ENCODE assay signal across 1 cellular context in the genomic region with DNA sequence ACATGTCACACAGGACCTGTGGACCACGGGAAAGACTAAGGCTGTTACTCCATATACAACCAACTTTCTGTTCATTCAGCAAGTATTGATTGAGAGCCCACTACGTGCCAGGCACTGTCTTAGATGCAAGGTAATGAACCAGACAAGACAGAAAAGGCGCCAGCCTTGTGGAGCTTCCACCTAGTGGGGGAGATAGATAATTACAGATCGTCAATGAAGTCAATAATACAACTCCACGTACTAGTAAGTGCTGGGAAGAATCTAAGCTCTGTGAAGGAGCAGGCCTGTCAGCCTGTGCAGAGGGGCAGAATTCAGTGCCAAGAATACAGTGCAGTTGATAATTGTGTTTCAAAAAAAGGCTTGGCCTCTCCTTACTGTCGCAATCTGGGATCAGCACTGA.
TF ChIP-seq lines count a peak whose summit lies in the region.

No MANE protein-coding gene starts in this region.

TF ChIP-seq in H1, 55 proteins besides CTCF, POLR2A, EP300 and RAD21 (continued from another document):
- no peak for TF ChIP-seq PHF8 (conservative IDR thresholded peaks at IDR 0.05; ENCODE audit: low read depth, low read length)
- no peak for TF ChIP-seq ASH2L (IDR thresholded peaks at IDR 0.05; ENCODE audit: low read length)
- TF ChIP-seq BACH1 (IDR thresholded peaks at IDR 0.05; ENCODE audit: low read length), result no peak
- TF ChIP-seq, protein P1, sequence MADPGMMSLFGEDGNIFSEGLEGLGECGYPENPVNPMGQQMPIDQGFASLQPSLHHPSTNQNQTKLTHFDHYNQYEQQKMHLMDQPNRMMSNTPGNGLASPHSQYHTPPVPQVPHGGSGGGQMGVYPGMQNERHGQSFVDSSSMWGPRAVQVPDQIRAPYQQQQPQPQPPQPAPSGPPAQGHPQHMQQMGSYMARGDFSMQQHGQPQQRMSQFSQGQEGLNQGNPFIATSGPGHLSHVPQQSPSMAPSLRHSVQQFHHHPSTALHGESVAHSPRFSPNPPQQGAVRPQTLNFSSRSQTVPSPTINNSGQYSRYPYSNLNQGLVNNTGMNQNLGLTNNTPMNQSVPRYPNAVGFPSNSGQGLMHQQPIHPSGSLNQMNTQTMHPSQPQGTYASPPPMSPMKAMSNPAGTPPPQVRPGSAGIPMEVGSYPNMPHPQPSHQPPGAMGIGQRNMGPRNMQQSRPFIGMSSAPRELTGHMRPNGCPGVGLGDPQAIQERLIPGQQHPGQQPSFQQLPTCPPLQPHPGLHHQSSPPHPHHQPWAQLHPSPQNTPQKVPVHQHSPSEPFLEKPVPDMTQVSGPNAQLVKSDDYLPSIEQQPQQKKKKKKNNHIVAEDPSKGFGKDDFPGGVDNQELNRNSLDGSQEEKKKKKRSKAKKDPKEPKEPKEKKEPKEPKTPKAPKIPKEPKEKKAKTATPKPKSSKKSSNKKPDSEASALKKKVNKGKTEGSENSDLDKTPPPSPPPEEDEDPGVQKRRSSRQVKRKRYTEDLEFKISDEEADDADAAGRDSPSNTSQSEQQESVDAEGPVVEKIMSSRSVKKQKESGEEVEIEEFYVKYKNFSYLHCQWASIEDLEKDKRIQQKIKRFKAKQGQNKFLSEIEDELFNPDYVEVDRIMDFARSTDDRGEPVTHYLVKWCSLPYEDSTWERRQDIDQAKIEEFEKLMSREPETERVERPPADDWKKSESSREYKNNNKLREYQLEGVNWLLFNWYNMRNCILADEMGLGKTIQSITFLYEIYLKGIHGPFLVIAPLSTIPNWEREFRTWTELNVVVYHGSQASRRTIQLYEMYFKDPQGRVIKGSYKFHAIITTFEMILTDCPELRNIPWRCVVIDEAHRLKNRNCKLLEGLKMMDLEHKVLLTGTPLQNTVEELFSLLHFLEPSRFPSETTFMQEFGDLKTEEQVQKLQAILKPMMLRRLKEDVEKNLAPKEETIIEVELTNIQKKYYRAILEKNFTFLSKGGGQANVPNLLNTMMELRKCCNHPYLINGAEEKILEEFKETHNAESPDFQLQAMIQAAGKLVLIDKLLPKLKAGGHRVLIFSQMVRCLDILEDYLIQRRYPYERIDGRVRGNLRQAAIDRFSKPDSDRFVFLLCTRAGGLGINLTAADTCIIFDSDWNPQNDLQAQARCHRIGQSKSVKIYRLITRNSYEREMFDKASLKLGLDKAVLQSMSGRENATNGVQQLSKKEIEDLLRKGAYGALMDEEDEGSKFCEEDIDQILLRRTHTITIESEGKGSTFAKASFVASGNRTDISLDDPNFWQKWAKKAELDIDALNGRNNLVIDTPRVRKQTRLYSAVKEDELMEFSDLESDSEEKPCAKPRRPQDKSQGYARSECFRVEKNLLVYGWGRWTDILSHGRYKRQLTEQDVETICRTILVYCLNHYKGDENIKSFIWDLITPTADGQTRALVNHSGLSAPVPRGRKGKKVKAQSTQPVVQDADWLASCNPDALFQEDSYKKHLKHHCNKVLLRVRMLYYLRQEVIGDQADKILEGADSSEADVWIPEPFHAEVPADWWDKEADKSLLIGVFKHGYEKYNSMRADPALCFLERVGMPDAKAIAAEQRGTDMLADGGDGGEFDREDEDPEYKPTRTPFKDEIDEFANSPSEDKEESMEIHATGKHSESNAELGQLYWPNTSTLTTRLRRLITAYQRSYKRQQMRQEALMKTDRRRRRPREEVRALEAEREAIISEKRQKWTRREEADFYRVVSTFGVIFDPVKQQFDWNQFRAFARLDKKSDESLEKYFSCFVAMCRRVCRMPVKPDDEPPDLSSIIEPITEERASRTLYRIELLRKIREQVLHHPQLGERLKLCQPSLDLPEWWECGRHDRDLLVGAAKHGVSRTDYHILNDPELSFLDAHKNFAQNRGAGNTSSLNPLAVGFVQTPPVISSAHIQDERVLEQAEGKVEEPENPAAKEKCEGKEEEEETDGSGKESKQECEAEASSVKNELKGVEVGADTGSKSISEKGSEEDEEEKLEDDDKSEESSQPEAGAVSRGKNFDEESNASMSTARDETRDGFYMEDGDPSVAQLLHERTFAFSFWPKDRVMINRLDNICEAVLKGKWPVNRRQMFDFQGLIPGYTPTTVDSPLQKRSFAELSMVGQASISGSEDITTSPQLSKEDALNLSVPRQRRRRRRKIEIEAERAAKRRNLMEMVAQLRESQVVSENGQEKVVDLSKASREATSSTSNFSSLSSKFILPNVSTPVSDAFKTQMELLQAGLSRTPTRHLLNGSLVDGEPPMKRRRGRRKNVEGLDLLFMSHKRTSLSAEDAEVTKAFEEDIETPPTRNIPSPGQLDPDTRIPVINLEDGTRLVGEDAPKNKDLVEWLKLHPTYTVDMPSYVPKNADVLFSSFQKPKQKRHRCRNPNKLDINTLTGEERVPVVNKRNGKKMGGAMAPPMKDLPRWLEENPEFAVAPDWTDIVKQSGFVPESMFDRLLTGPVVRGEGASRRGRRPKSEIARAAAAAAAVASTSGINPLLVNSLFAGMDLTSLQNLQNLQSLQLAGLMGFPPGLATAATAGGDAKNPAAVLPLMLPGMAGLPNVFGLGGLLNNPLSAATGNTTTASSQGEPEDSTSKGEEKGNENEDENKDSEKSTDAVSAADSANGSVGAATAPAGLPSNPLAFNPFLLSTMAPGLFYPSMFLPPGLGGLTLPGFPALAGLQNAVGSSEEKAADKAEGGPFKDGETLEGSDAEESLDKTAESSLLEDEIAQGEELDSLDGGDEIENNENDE (IDR thresholded peaks at IDR 0.05; ENCODE audit: insufficient replicate concordance, low read length), result no peak
- no peak for TF ChIP-seq BRCA1 (IDR thresholded peaks at IDR 0.05; ENCODE audit: low read depth, low read length)
- no peak for TF ChIP-seq SRF (IDR thresholded peaks at IDR 0.05; ENCODE audit: low read depth, low read length)
- TF ChIP-seq RBBP5 (IDR thresholded peaks at IDR 0.05; ENCODE audit: borderline replicate concordance, low read depth, low read length), result no peak
- TF ChIP-seq CTBP2 (IDR thresholded peaks at IDR 0.05; ENCODE audit: borderline replicate concordance, insufficient read depth, insufficient read length, low read length), result no peak
- TF ChIP-seq POU5F1 (IDR thresholded peaks at IDR 0.05; ENCODE audit: low read depth, low read length), result no peak
- no peak for TF ChIP-seq TAF7 (optimal IDR thresholded peaks at IDR 0.05; ENCODE audit: borderline replicate concordance, low read depth, low read length)
- TF ChIP-seq KDM5A (IDR thresholded peaks at IDR 0.05; ENCODE audit: low read length), result no peak
